ENCODE assay signal across 14 cellular contexts in genomic region chr13:27367570-27367969, GRCh38. TPM values are rescaled to one million over a fixed set of nuclear protein-coding genes. Genes with fewer than 3 reads are reported as not detected.
DNase-seq lines count a peak whose midpoint lies in the region; ATAC-seq and TF ChIP-seq lines count a peak whose summit lies in the region.
"Had no signal": no experiment of that assay in that cellular context is flagged by ENCODE, and none has a peak within 500 bp of the region (broad histone marks: within the 10 kb centered on the region; RNA-seq: fewer than 3 reads in every experiment).

No MANE protein-coding gene starts in this region.

- H3K27me3 ChIP-seq in body of pancreas (no peaks in the 10 kb centered on the region), dorsolateral prefrontal cortex (peaks cover 0 to 28% (median 3%) of the 10 kb centered on the region in 45 donors)

- H3K27ac ChIP-seq in body of pancreas = peak overlapping the region; percentile 89 to 92 (median 92)
- H3K27ac ChIP-seq in dorsolateral prefrontal cortex = no peak overlapping the region
- H3K27ac ChIP-seq: BLaER1 treated with 17β-estradiol and CSF1 and Interleukin-3, amounts not matched to agents 10 nM and 100 nM; KMS-11; RWPE1 had no signal

- H3K4me1 ChIP-seq in body of pancreas = peaks cover 62% of the 10 kb centered on the region

- WGBS in body of pancreas, 2 donors = 19 to 26% methylated on average over 5 of the region's 5 CpGs

- peak; percentile 82 for ATAC-seq in body of pancreas

- peak in 1 of 3 donors; percentile 51 for TF ChIP-seq POLR2A in body of pancreas (IDR thresholded peaks at IDR 0.05)

- H3K36me3 ChIP-seq in body of pancreas (replicated peaks in 1 of 2; ENCODE audit: insufficient read depth in 1 of 2, low read depth in 2 of 2) = no peaks in the 10 kb centered on the region
- H3K36me3 ChIP-seq: BLaER1 treated with 17β-estradiol and CSF1 and Interleukin-3, amounts not matched to agents 10 nM and 100 nM had no signal

- H3K4me3 ChIP-seq in body of pancreas = no peak overlapping the region
- no peak overlapping the region for H3K4me3 ChIP-seq in dorsolateral prefrontal cortex
- H3K4me3 ChIP-seq: BLaER1 treated with 17β-estradiol and CSF1 and Interleukin-3, amounts not matched to agents 10 nM and 100 nM had no signal

- intact Hi-C loops in body of pancreas (cut with DNase I) = no loop called here
- intact Hi-C loops in head of caudate nucleus (cut with DNase I) = no loop called here
- intact Hi-C loops in dorsolateral prefrontal cortex (cut with DNase I) = no loop called here

- DNase-seq in NCI-H345 (lab: John Stamatoyannopoulos, UW) = peak; percentile 41
- DNase-seq in NCI-H345 treated with DMSO at 0.1 percent for 48 hours (lab: John Stamatoyannopoulos, UW; ENCODE audit: unreplicated experiment) = no peak
- peak; percentile 18 for DNase-seq in NCI-H774 (lab: John Stamatoyannopoulos, UW)
- peak; percentile 72 to 86 (median 80) for DNase-seq in body of pancreas
- no peak for DNase-seq in head of caudate nucleus
- DNase-seq in NCI-H2196 treated with DMSO at 0.1 percent for 48 hours (lab: John Stamatoyannopoulos, UW; ENCODE audit: unreplicated experiment) = no peak
- DNase-seq in dorsolateral prefrontal cortex = no peak
- DNase-seq: NCI-H1048, NCI-H187, NCI-H446 treated with DMSO at 0.1 percent for 48 hours, SW 1271 had no signal

- no peaks in the 10 kb centered on the region for H3K9me3 ChIP-seq in body of pancreas
- H3K9me3 ChIP-seq: BLaER1 treated with 17β-estradiol and CSF1 and Interleukin-3, amounts not matched to agents 10 nM and 100 nM had no signal

- no peak for TF ChIP-seq CTCF in body of pancreas (IDR thresholded peaks at IDR 0.05)
- no peak for TF ChIP-seq CTCF in dorsolateral prefrontal cortex (IDR thresholded peaks at IDR 0.05 in 54 of 56, conservative IDR thresholded peaks at IDR 0.05 in 2 of 56; ENCODE audit: low read depth in 1 of 56, partially characterized antibody in 56 of 56)

RNA-seq across cellular contexts. Expression of gene GTF3A, which starts 56.8 kb away (rescaled TPM):
- total RNA-seq in body of pancreas = 10 to 100 TPM; 54.7 to 94.2 TPM
- 100 to 1,000 TPM in 1 of 120 experiments, 10 to 100 TPM in 119; 43.2 to 103 (median 71.3) TPM for total RNA-seq in dorsolateral prefrontal cortex

Comparison
In these comparisons a context has a peak if more than half of its experiments do, and no peak if none do; other contexts are left out.
1. DNase-seq: peak in NCI-H345 (single experiment), NCI-H774 (single experiment) and body of pancreas (4 of 4); none in NCI-H345 treated with DMSO at 0.1 percent for 48 hours (single experiment), head of caudate nucleus (0 of 42), NCI-H2196 treated with DMSO at 0.1 percent for 48 hours (single experiment) and dorsolateral prefrontal cortex (0 of 10).
2. H3K27ac ChIP-seq: peak in body of pancreas (4 of 4); none in dorsolateral prefrontal cortex (0 of 59).